Comparison of ENCODE assay signal across 8 cellular contexts in the genomic region with DNA sequence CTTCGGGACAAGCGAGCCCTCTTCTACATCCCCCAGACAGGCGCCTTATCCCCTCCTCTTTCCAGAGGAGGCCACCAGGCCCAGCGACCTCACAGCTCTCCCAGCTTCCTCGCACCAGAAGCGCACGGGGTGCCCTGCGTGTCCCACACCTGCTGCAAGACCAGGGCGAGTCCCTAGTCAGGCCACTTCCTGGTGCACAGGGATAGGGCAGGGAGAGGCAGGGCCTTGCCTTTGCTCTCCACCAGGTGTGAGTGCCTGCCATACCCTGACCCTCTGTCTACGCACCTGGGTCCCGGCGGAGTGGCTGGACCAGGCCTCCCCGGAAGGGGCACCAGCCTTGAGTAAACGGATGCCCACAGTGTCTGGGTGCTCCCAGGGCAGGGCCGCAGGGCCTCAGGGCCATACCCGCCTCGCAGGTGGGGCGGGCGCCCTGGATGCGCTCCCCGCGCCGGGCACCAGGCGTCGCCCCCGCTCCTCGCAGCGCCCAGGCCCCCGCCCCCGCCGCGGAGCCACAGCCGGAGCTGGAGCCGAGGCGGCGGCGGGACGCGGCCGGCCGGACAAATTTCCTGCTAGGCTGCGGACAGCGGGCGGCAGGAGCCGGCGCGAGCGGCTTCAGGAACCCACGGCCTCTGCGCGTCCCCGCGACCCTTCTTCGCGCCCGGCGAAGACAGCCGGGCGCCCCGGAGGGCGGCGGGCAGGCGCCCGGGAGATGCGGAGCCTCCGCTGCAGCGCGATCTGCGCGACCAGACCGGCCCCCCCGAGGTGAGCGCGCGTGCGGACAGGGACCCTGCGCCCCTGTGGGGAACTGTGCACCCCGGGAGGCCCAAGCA. TPM values are rescaled to one million over a fixed set of nuclear protein-coding genes. Genes with fewer than 3 reads are reported as not detected.
DNase-seq lines count a peak whose midpoint lies in the region; ATAC-seq and TF ChIP-seq lines count a peak whose summit lies in the region.

A gene with protein sequence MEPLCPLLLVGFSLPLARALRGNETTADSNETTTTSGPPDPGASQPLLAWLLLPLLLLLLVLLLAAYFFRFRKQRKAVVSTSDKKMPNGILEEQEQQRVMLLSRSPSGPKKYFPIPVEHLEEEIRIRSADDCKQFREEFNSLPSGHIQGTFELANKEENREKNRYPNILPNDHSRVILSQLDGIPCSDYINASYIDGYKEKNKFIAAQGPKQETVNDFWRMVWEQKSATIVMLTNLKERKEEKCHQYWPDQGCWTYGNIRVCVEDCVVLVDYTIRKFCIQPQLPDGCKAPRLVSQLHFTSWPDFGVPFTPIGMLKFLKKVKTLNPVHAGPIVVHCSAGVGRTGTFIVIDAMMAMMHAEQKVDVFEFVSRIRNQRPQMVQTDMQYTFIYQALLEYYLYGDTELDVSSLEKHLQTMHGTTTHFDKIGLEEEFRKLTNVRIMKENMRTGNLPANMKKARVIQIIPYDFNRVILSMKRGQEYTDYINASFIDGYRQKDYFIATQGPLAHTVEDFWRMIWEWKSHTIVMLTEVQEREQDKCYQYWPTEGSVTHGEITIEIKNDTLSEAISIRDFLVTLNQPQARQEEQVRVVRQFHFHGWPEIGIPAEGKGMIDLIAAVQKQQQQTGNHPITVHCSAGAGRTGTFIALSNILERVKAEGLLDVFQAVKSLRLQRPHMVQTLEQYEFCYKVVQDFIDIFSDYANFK (plus strand): TSS at position 556 of the 830 bp plus-strand sequence. CDS start 133,779 bp downstream, outside the sequence.

- POLR2A ChIA-PET in naive thymus-derived CD4-positive, alpha-beta T cell (lab: Charles Lee) = no interaction called here

- peaks cover 41% of the 10 kb centered on the region for H3K27me3 Mint-ChIP-seq in activated T-cell treated with anti-CD3 and anti-CD28 coated beads, Interleukin-2, amount 50 U/mL, for 24 hours
- H3K27me3 Mint-ChIP-seq in naive thymus-derived CD4-positive, alpha-beta T cell = peaks cover 20 to 44% (median 24%) of the 10 kb centered on the region in 5 donors

- H3K9me3 Mint-ChIP-seq in activated T-cell treated with anti-CD3 and anti-CD28 coated beads, Interleukin-2, amount 50 U/mL, for 24 hours = no peaks in the 10 kb centered on the region
- peaks cover 0 to 1% (median 0%) of the 10 kb centered on the region in 11 donors for H3K9me3 Mint-ChIP-seq in naive thymus-derived CD4-positive, alpha-beta T cell
- H3K9me3 Mint-ChIP-seq in stimulated activated effector memory CD8-positive, alpha-beta T cell treated with anti-CD3 and anti-CD28 coated beads, Interleukin-12 subunit alpha, Interleukin-12 subunit beta, amount 100 ng/mL, for 72 hours = no peaks in the 10 kb centered on the region

- CTCF ChIA-PET in naive thymus-derived CD4-positive, alpha-beta T cell (lab: Charles Lee) = interaction anchor here (0.6 to 2.4 kb wide), 9 partner anchors 101 to 300 kb away, joined by 3 to 14 read pairs (median 3); no protein-coding TSS in a partner anchor

- peak; percentile 89 for ATAC-seq in HG02798 (IDR thresholded peaks at IDR 0.05; ENCODE audit: poor library complexity, unreplicated experiment)
- ATAC-seq in naive thymus-derived CD4-positive, alpha-beta T cell = peak; percentile 95
- ATAC-seq in stimulated activated effector memory CD8-positive, alpha-beta T cell treated with anti-CD3 and anti-CD28 coated beads, Interleukin-12 subunit alpha, Interleukin-12 subunit beta, amount 100 ng/mL, for 72 hours = peak; percentile 96

- peak within 1 kb of the TSS; percentile 39 for H3K4me3 Mint-ChIP-seq in activated T-cell treated with anti-CD3 and anti-CD28 coated beads, Interleukin-2, amount 50 U/mL, for 24 hours
- H3K4me3 Mint-ChIP-seq in naive thymus-derived CD4-positive, alpha-beta T cell = peak within 1 kb of the TSS; percentile 8 to 61 (median 38)
- peak within 1 kb of the TSS; percentile 24 for H3K4me3 Mint-ChIP-seq in stimulated activated effector memory CD8-positive, alpha-beta T cell treated with anti-CD3 and anti-CD28 coated beads, Interleukin-12 subunit alpha, Interleukin-12 subunit beta, amount 100 ng/mL, for 72 hours

- DNase-seq in DMS 273 (lab: John Stamatoyannopoulos, UW; ENCODE audit: unreplicated experiment) (peak; percentile 78), DMS 273 treated with DMSO at 0.1 percent for 48 hours (lab: John Stamatoyannopoulos, UW) (no peak), NCI-H460 (ENCODE audit: extremely low read depth, low read depth) (peak; percentile 44), esophagus squamous epithelium (lab: John Stamatoyannopoulos, UW) (no peak)
- peak; percentile 90 for DNase-seq in activated T-cell treated with anti-CD3 and anti-CD28 coated beads, Interleukin-2, amount 50 U/mL, for 24 hours
- peak; percentile 18 to 82 (median 65) for DNase-seq in naive thymus-derived CD4-positive, alpha-beta T cell
- DNase-seq in stimulated activated effector memory CD8-positive, alpha-beta T cell treated with anti-CD3 and anti-CD28 coated beads, Interleukin-12 subunit alpha, Interleukin-12 subunit beta, amount 100 ng/mL, for 72 hours (ENCODE audit: low spot score in 2 of 2) = peak; percentile 83

- no peaks in the 10 kb centered on the region for H3K36me3 ChIP-seq in esophagus squamous epithelium
- no peaks in the 10 kb centered on the region for H3K36me3 ChIP-seq in naive thymus-derived CD4-positive, alpha-beta T cell (ENCODE audit: control insufficient read depth in 2 of 3, insufficient read depth in 3 of 3, low read length in 3 of 3)

- H3K4me1 ChIP-seq in esophagus squamous epithelium = peaks cover 7 to 33% (median 14%) of the 10 kb centered on the region in 3 donors
- no peaks in the 10 kb centered on the region for H3K4me1 ChIP-seq in naive thymus-derived CD4-positive, alpha-beta T cell (ENCODE audit: control insufficient read depth in 2 of 2, insufficient read depth in 2 of 2, low read length in 2 of 2)

- H3K36me3 Mint-ChIP-seq in activated T-cell treated with anti-CD3 and anti-CD28 coated beads, Interleukin-2, amount 50 U/mL, for 24 hours (ENCODE audit: low read depth) = no peaks in the 10 kb centered on the region
- H3K36me3 Mint-ChIP-seq in naive thymus-derived CD4-positive, alpha-beta T cell = no peaks in the 10 kb centered on the region
- H3K36me3 Mint-ChIP-seq in stimulated activated effector memory CD8-positive, alpha-beta T cell treated with anti-CD3 and anti-CD28 coated beads, Interleukin-12 subunit alpha, Interleukin-12 subunit beta, amount 100 ng/mL, for 72 hours = no peaks in the 10 kb centered on the region

- intact Hi-C loops in esophagus squamous epithelium (cut with DNase I) = loop anchor here (5.0 kb wide), 2 partner anchors 106 to 166 kb away; no protein-coding TSS in a partner anchor
- intact Hi-C loops in naive thymus-derived CD4-positive, alpha-beta T cell (cut with micrococcal nuclease) = loop anchor here (1.0 to 5.0 kb wide), 6 partner anchors 86 to 306 kb away; no protein-coding TSS in a partner anchor

- H3K4me3 ChIP-seq in esophagus squamous epithelium = peak within 1 kb of the TSS; percentile 36 to 74 (median 60)
- H3K4me3 ChIP-seq in naive thymus-derived CD4-positive, alpha-beta T cell (ENCODE audit: low read length) = peak within 1 kb of the TSS; percentile 39

- peak; percentile 44 to 93 (median 85) for TF ChIP-seq CTCF in esophagus squamous epithelium (IDR thresholded peaks at IDR 0.05)

- no peaks in the 10 kb centered on the region for H3K9me3 ChIP-seq in esophagus squamous epithelium
- H3K9me3 ChIP-seq in naive thymus-derived CD4-positive, alpha-beta T cell (ENCODE audit: control insufficient read depth in 2 of 3, low read length in 3 of 3) = no peaks in the 10 kb centered on the region

- H3K4me1 Mint-ChIP-seq in activated T-cell treated with anti-CD3 and anti-CD28 coated beads, Interleukin-2, amount 50 U/mL, for 24 hours (ENCODE audit: low read depth) = peaks cover 1% of the 10 kb centered on the region
- peaks cover 0 to 8% (median 0%) of the 10 kb centered on the region in 7 donors for H3K4me1 Mint-ChIP-seq in naive thymus-derived CD4-positive, alpha-beta T cell
- peaks cover 6% of the 10 kb centered on the region for H3K4me1 Mint-ChIP-seq in stimulated activated effector memory CD8-positive, alpha-beta T cell treated with anti-CD3 and anti-CD28 coated beads, Interleukin-12 subunit alpha, Interleukin-12 subunit beta, amount 100 ng/mL, for 72 hours

- peak within 1 kb of the TSS; percentile 42 to 90 (median 76) for H3K27ac ChIP-seq in esophagus squamous epithelium
- H3K27ac ChIP-seq in naive thymus-derived CD4-positive, alpha-beta T cell (ENCODE audit: low read depth, low read length) = no peak within 1 kb of the TSS

- WGBS in esophagus squamous epithelium, 2 donors = 7 to 43% methylated on average over 8 to 41 of the region's 78 CpGs

- H3K27ac Mint-ChIP-seq in activated T-cell treated with anti-CD3 and anti-CD28 coated beads, Interleukin-2, amount 50 U/mL, for 24 hours = no peak within 1 kb of the TSS
- no peak within 1 kb of the TSS for H3K27ac Mint-ChIP-seq in naive thymus-derived CD4-positive, alpha-beta T cell
- H3K27ac Mint-ChIP-seq in stimulated activated effector memory CD8-positive, alpha-beta T cell treated with anti-CD3 and anti-CD28 coated beads, Interleukin-12 subunit alpha, Interleukin-12 subunit beta, amount 100 ng/mL, for 72 hours = no peak within 1 kb of the TSS

- TF ChIP-seq POLR2A in esophagus squamous epithelium (IDR thresholded peaks at IDR 0.05) = no peak

- peaks cover 0 to 44% (median 2%) of the 10 kb centered on the region in 4 donors for H3K27me3 ChIP-seq in esophagus squamous epithelium
- no peaks in the 10 kb centered on the region for H3K27me3 ChIP-seq in naive thymus-derived CD4-positive, alpha-beta T cell (ENCODE audit: control insufficient read depth in 2 of 2, insufficient read depth in 2 of 2, low read length in 2 of 2)

RNA-seq across cellular contexts. Expression of the gene that starts here (rescaled TPM):
- total RNA-seq in NCI-H460 (2014; rRNA removed; shearing (Covaris generic)) = 4.0 and 4.6 TPM in 2 replicates
- polyA plus RNA-seq in NCI-H460 (2014; cell fraction: nucleus; rRNA removed) = 2.1 and 5.4 TPM in 2 replicates
- total RNA-seq in esophagus squamous epithelium = 10 to 100 TPM in 3 of 4 donors, 1 to 10 TPM in 1; 9.8 to 24.9 (median 22.7) TPM
- 100 to 1,000 TPM in 1 of 5 experiments, 10 to 100 TPM in 4; 25.4 to 237 (median 29.1) TPM for total RNA-seq in naive thymus-derived CD4-positive, alpha-beta T cell
- 1 to 10 TPM; 6.6 to 9.4 TPM for polyA plus RNA-seq in naive thymus-derived CD4-positive, alpha-beta T cell

Comparison
In these comparisons a context has a peak if more than half of its experiments do, and no peak if none do; other contexts are left out.
1. DNase-seq: peak in DMS 273 (single experiment), NCI-H460 (single experiment), activated T-cell treated with anti-CD3 and anti-CD28 coated beads, Interleukin-2, amount 50 U/mL, for 24 hours (single experiment), naive thymus-derived CD4-positive, alpha-beta T cell (9 of 9) and stimulated activated effector memory CD8-positive, alpha-beta T cell treated with anti-CD3 and anti-CD28 coated beads, Interleukin-12 subunit alpha, Interleukin-12 subunit beta, amount 100 ng/mL, for 72 hours (2 of 2); none in DMS 273 treated with DMSO at 0.1 percent for 48 hours (single experiment) and esophagus squamous epithelium (single experiment).
2. Peak in every context shown above with its lines, with median percentiles within 50 percentile points of each other: ATAC-seq and H3K4me3 Mint-ChIP-seq.